ENCODE assay signal across 17 cellular contexts in the genomic region with DNA sequence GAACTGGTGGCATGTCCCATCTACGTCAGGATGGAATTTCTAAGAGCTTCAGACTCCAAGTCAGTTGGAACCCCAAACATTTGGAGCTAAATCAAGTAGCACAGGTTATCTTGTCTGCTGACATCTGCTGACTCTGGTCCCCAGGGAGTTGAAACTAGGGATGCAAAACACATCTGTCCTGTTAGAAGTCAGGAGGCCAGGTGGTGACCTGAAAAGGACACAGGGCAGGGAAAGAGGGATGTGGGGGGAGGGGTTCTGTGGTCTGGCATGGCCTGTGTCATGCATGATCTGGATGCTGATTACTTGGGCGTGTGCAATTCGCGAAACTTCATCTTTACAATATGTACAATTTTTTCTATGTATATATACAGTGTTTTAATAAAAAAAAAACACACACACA. TPM values are rescaled to one million over a fixed set of nuclear protein-coding genes. Genes with fewer than 3 reads are reported as not detected.
DNase-seq lines count a peak whose midpoint lies in the region; ATAC-seq, FAIRE-seq and TF ChIP-seq lines count a peak whose summit lies in the region.
"Had no signal": no experiment of that assay in that cellular context is flagged by ENCODE, and none has a peak within 500 bp of the region (broad histone marks: within the 10 kb centered on the region; RNA-seq: fewer than 3 reads in every experiment).

No MANE protein-coding gene starts in this region.

- 77 to 80% methylated on average over 4 of the region's 4 CpGs for WGBS in esophagus squamous epithelium, 2 donors

- intact Hi-C loops in esophagus squamous epithelium (cut with DNase I): no loop called here

- TF ChIP-seq CTCF in esophagus squamous epithelium (IDR thresholded peaks at IDR 0.05): no peak

- no peak overlapping the region for H3K27ac ChIP-seq in esophagus squamous epithelium

- no peak for FAIRE-seq in urothelium cell line (lab: Jason Lieb, UNC)
- FAIRE-seq: GM12891, GM18507 had no signal

- H3K27me3 ChIP-seq in esophagus squamous epithelium: no peaks in the 10 kb centered on the region

- no peak for ATAC-seq in GM19328 (IDR thresholded peaks at IDR 0.05; ENCODE audit: unreplicated experiment)
- ATAC-seq: Panc1, SK-N-SH treated with all-trans-retinoic acid at 6 μM for 48 hours had no signal

- H3K4me1 ChIP-seq in esophagus squamous epithelium: peaks cover 9 to 22% (median 11%) of the 10 kb centered on the region in 3 donors

- H3K9me3 ChIP-seq in esophagus squamous epithelium: no peaks in the 10 kb centered on the region

- DNase-seq in activated effector memory CD4-positive, alpha-beta T cell treated with anti-CD3 and anti-CD28 coated beads, Interleukin-2, amount 50 U/mL, for 16 hours: peak; percentile 17
- DNase-seq in activated effector memory CD4-positive, alpha-beta T cell treated with Interleukin-2 at 50 U/mL for 16 hours: no peak
- DNase-seq in NCI-H2171 (lab: John Stamatoyannopoulos, UW) (peak; percentile 37), SK-N-DZ (ENCODE audit: low spot score) (peak; percentile 72), myocyte (ENCODE audit: low read depth) (peak; percentile 39), urothelium cell line (ENCODE audit: low spot score) (no peak), esophagus squamous epithelium (lab: John Stamatoyannopoulos, UW) (no peak)
- DNase-seq: GF-D8, GOT3, KG1, NCI-H1048, Right ventricle myocardium superior had no signal

- no peak for TF ChIP-seq POLR2A in esophagus squamous epithelium (IDR thresholded peaks at IDR 0.05)

- no peaks in the 10 kb centered on the region for H3K36me3 ChIP-seq in esophagus squamous epithelium

- H3K4me3 ChIP-seq in esophagus squamous epithelium: no peak overlapping the region

RNA-seq across cellular contexts. Expression of a gene that starts 55.2 kb away (rescaled TPM):
- 1.0 TPM in 2 replicates for polyA plus RNA-seq in SK-N-DZ (2014; cell fraction: cytosol; rRNA removed)
- 1.6 and 2.4 TPM in 2 replicates for polyA plus RNA-seq in SK-N-DZ (2014; cell fraction: nucleus; rRNA removed)
- total RNA-seq in myocyte (0.72 and 0.73 TPM in 2 replicates), esophagus squamous epithelium (10 to 100 TPM in 2 of 4 donors, 1 to 10 TPM in 2; 4.5 to 12.8 (median 8.5) TPM)
- polyA plus RNA-seq in myocyte (2012): 0.45 TPM

Comparison
In these comparisons a context has a peak if more than half of its experiments do, and no peak if none do; other contexts are left out.
1. DNase-seq: peak in activated effector memory CD4-positive, alpha-beta T cell treated with anti-CD3 and anti-CD28 coated beads, Interleukin-2, amount 50 U/mL, for 16 hours (single experiment), NCI-H2171 (single experiment), SK-N-DZ (single experiment) and myocyte (single experiment); none in activated effector memory CD4-positive, alpha-beta T cell treated with Interleukin-2 at 50 U/mL for 16 hours (single experiment), urothelium cell line (single experiment) and esophagus squamous epithelium (single experiment).